ENCODE assay signal across 1 cellular context in genomic region chr6:107800564-107801164, GRCh38.
TF ChIP-seq lines count a peak whose summit lies in the region.

No MANE protein-coding gene starts in this region.

TF ChIP-seq in GM23338, 12 proteins besides CTCF, POLR2A, EP300 and RAD21:
- TF ChIP-seq ZNF114 (CRISPR knock-in tag; IDR thresholded peaks at IDR 0.05) (no peak), NANOG (IDR thresholded peaks at IDR 0.05; ENCODE audit: borderline replicate concordance) (no peak), REST (IDR thresholded peaks at IDR 0.05; ENCODE audit: unreplicated experiment) (no peak), EZH2phosphoT487 (IDR thresholded peaks at IDR 0.05; ENCODE audit: unreplicated experiment) (no peak), POLR2AphosphoS5 (IDR thresholded peaks at IDR 0.05; ENCODE audit: low read depth) (no peak), STAT1 (IDR thresholded peaks at IDR 0.05; ENCODE audit: unreplicated experiment) (no peak), JUNB (IDR thresholded peaks at IDR 0.05; ENCODE audit: unreplicated experiment) (no peak), CREB1 (CRISPR knock-in tag; IDR thresholded peaks at IDR 0.05; ENCODE audit: low read depth) (no peak), ZNF331 (CRISPR knock-in tag; IDR thresholded peaks at IDR 0.05; ENCODE audit: low read depth) (no peak), EZH2 (IDR thresholded peaks at IDR 0.05; ENCODE audit: low read depth, unreplicated experiment) (no peak), ETS1 (IDR thresholded peaks at IDR 0.05) (no peak)
- TF ChIP-seq, protein P1, sequence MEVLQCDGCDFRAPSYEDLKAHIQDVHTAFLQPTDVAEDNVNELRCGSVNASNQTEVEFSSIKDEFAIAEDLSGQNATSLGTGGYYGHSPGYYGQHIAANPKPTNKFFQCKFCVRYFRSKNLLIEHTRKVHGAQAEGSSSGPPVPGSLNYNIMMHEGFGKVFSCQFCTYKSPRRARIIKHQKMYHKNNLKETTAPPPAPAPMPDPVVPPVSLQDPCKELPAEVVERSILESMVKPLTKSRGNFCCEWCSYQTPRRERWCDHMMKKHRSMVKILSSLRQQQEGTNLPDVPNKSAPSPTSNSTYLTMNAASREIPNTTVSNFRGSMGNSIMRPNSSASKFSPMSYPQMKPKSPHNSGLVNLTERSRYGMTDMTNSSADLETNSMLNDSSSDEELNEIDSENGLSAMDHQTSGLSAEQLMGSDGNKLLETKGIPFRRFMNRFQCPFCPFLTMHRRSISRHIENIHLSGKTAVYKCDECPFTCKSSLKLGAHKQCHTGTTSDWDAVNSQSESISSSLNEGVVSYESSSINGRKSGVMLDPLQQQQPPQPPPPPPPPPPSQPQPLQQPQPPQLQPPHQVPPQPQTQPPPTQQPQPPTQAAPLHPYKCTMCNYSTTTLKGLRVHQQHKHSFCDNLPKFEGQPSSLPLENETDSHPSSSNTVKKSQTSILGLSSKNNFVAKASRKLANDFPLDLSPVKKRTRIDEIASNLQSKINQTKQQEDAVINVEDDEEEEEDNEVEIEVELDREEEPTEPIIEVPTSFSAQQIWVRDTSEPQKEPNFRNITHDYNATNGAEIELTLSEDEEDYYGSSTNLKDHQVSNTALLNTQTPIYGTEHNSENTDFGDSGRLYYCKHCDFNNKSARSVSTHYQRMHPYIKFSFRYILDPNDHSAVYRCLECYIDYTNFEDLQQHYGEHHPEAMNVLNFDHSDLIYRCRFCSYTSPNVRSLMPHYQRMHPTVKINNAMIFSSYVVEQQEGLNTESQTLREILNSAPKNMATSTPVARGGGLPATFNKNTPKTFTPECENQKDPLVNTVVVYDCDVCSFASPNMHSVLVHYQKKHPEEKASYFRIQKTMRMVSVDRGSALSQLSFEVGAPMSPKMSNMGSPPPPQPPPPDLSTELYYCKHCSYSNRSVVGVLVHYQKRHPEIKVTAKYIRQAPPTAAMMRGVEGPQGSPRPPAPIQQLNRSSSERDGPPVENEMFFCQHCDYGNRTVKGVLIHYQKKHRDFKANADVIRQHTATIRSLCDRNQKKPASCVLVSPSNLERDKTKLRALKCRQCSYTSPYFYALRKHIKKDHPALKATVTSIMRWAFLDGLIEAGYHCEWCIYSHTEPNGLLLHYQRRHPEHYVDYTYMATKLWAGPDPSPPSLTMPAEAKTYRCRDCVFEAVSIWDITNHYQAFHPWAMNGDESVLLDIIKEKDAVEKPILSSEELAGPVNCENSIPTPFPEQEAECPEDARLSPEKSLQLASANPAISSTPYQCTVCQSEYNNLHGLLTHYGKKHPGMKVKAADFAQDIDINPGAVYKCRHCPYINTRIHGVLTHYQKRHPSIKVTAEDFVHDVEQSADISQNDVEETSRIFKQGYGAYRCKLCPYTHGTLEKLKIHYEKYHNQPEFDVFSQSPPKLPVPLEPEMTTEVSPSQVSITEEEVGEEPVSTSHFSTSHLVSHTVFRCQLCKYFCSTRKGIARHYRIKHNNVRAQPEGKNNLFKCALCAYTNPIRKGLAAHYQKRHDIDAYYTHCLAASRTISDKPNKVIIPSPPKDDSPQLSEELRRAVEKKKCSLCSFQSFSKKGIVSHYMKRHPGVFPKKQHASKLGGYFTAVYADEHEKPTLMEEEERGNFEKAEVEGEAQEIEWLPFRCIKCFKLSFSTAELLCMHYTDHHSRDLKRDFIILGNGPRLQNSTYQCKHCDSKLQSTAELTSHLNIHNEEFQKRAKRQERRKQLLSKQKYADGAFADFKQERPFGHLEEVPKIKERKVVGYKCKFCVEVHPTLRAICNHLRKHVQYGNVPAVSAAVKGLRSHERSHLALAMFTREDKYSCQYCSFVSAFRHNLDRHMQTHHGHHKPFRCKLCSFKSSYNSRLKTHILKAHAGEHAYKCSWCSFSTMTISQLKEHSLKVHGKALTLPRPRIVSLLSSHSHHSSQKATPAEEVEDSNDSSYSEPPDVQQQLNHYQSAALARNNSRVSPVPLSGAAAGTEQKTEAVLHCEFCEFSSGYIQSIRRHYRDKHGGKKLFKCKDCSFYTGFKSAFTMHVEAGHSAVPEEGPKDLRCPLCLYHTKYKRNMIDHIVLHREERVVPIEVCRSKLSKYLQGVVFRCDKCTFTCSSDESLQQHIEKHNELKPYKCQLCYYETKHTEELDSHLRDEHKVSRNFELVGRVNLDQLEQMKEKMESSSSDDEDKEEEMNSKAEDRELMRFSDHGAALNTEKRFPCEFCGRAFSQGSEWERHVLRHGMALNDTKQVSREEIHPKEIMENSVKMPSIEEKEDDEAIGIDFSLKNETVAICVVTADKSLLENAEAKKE (CRISPR knock-in tag; IDR thresholded peaks at IDR 0.05) = no peak
